ENCODE assay signal across 8 cellular contexts in genomic region chr19:4866595-4867424, GRCh38. TPM values are rescaled to one million over a fixed set of nuclear protein-coding genes. Genes with fewer than 3 reads are reported as not detected.
DNase-seq lines count a peak whose midpoint lies in the region; ATAC-seq and TF ChIP-seq lines count a peak whose summit lies in the region.

No MANE protein-coding gene starts in this region.

- no peaks in the 10 kb centered on the region for H3K9me3 Mint-ChIP-seq in activated CD8-positive, alpha-beta T cell treated with anti-CD3 and anti-CD28 coated beads, Interleukin-2, amount 10 ng/mL, durations not matched to agents 7 days and 5 days (ENCODE audit: insufficient read depth)
- H3K9me3 Mint-ChIP-seq in endothelial cell (ENCODE audit: unreplicated experiment): no peaks in the 10 kb centered on the region

- H3K79me2 ChIP-seq in Karpas-422 (ENCODE audit: low read length): peaks cover 19% of the 10 kb centered on the region

- CTCF ChIA-PET in activated CD8-positive, alpha-beta T cell treated with anti-CD3 and anti-CD28 coated beads, Interleukin-2, amount 10 ng/mL, durations not matched to agents 7 days and 5 days (lab: Charles Lee): interaction anchor here (1.0 to 8.6 kb wide), 5 partner anchors 15 to 163 kb away, joined by 3 to 165 read pairs (median 8); no protein-coding TSS in a partner anchor

- peak overlapping the region; percentile 72 to 95 (median 84) for H3K4me3 ChIP-seq in BLaER1 treated with 17β-estradiol and CSF1 and Interleukin-3, amounts not matched to agents 10 nM and 100 nM
- H3K4me3 ChIP-seq in Karpas-422 (ENCODE audit: low read length): peak overlapping the region; percentile 84
- peak overlapping the region; percentile 82 to 85 for H3K4me3 ChIP-seq in mucosa of rectum (ENCODE audit: low read length in 2 of 2)
- H3K4me3 ChIP-seq in suprapubic skin: peak overlapping the region; percentile 86

- H3K27me3 Mint-ChIP-seq in activated CD8-positive, alpha-beta T cell treated with anti-CD3 and anti-CD28 coated beads, Interleukin-2, amount 10 ng/mL, durations not matched to agents 7 days and 5 days (ENCODE audit: low read depth): peaks cover 2% of the 10 kb centered on the region
- peaks cover 7% of the 10 kb centered on the region for H3K27me3 Mint-ChIP-seq in endothelial cell (ENCODE audit: unreplicated experiment)

- peak overlapping the region; percentile 82 to 99 (median 97) for H3K4me2 ChIP-seq in BLaER1 treated with 17β-estradiol and CSF1 and Interleukin-3, amounts not matched to agents 10 nM and 100 nM
- peak overlapping the region; percentile 85 for H3K4me2 ChIP-seq in Karpas-422 (ENCODE audit: low read depth, low read length, poor library complexity, severe bottlenecking)

- peak overlapping the region; percentile 60 for H3K27ac Mint-ChIP-seq in activated CD8-positive, alpha-beta T cell treated with anti-CD3 and anti-CD28 coated beads, Interleukin-2, amount 10 ng/mL, durations not matched to agents 7 days and 5 days
- no peak overlapping the region for H3K27ac Mint-ChIP-seq in endothelial cell (ENCODE audit: unreplicated experiment)

- no peak for TF ChIP-seq EP300 in suprapubic skin (IDR thresholded peaks at IDR 0.05)

- ATAC-seq in activated CD8-positive, alpha-beta T cell treated with anti-CD3 and anti-CD28 coated beads, Interleukin-2, amount 10 ng/mL, durations not matched to agents 7 days and 5 days: no peak

- WGBS in suprapubic skin: 0% methylated on average over 6 of the region's 22 CpGs

- TF ChIP-seq POLR2A in suprapubic skin (IDR thresholded peaks at IDR 0.05): no peak

- peak overlapping the region; percentile 79 for H3K4me3 Mint-ChIP-seq in activated CD8-positive, alpha-beta T cell treated with anti-CD3 and anti-CD28 coated beads, Interleukin-2, amount 10 ng/mL, durations not matched to agents 7 days and 5 days
- H3K4me3 Mint-ChIP-seq in endothelial cell (ENCODE audit: unreplicated experiment): peak overlapping the region; percentile 92

- H3K36me3 Mint-ChIP-seq in activated CD8-positive, alpha-beta T cell treated with anti-CD3 and anti-CD28 coated beads, Interleukin-2, amount 10 ng/mL, durations not matched to agents 7 days and 5 days (ENCODE audit: low read depth): no peaks in the 10 kb centered on the region
- no peaks in the 10 kb centered on the region for H3K36me3 Mint-ChIP-seq in endothelial cell (ENCODE audit: low read depth, unreplicated experiment)

- no peaks in the 10 kb centered on the region for H3K27me3 ChIP-seq in BLaER1 treated with 17β-estradiol and CSF1 and Interleukin-3, amounts not matched to agents 10 nM and 100 nM
- H3K27me3 ChIP-seq in Karpas-422 (ENCODE audit: low read length) (no peaks in the 10 kb centered on the region), mucosa of rectum (ENCODE audit: control insufficient read depth in 2 of 2, insufficient read depth in 2 of 2, low read length in 2 of 2) (no peaks in the 10 kb centered on the region), suprapubic skin (no peaks in the 10 kb centered on the region)

- peak overlapping the region; percentile 78 to 89 (median 84) for H3K9ac ChIP-seq in BLaER1 treated with 17β-estradiol and CSF1 and Interleukin-3, amounts not matched to agents 10 nM and 100 nM
- H3K9ac ChIP-seq in Karpas-422 (ENCODE audit: low read length): peak overlapping the region; percentile 80
- H3K9ac ChIP-seq in mucosa of rectum (ENCODE audit: low read depth in 1 of 2, low read length in 2 of 2): peak overlapping the region; percentile 79 to 89

- H3K9me3 ChIP-seq in BLaER1 treated with 17β-estradiol and CSF1 and Interleukin-3, amounts not matched to agents 10 nM and 100 nM (replicated peaks in 1 of 11): no peaks in the 10 kb centered on the region
- no peaks in the 10 kb centered on the region for H3K9me3 ChIP-seq in Karpas-422 (ENCODE audit: low read length)
- no peaks in the 10 kb centered on the region for H3K9me3 ChIP-seq in mucosa of rectum (ENCODE audit: control insufficient read depth in 2 of 2, low read length in 2 of 2)
- no peaks in the 10 kb centered on the region for H3K9me3 ChIP-seq in suprapubic skin

- peak overlapping the region; percentile 32 for H2AFZ ChIP-seq in Karpas-422 (ENCODE audit: low read length)

- H3K36me3 ChIP-seq in BLaER1 treated with 17β-estradiol and CSF1 and Interleukin-3, amounts not matched to agents 10 nM and 100 nM: peaks cover 7 to 23% (median 11%) of the 10 kb centered on the region in 11 experiments; a peak in 21 of 22 replicates
- H3K36me3 ChIP-seq in Karpas-422 (ENCODE audit: insufficient read depth, low read length): no peaks in the 10 kb centered on the region
- H3K36me3 ChIP-seq in mucosa of rectum (ENCODE audit: control insufficient read depth in 2 of 2, insufficient read depth in 2 of 2, low read length in 2 of 2): peaks cover 0 to 3% of the 10 kb centered on the region in 2 donors
- no peaks in the 10 kb centered on the region for H3K36me3 ChIP-seq in suprapubic skin

- peaks cover 67 to 87% (median 81%) of the 10 kb centered on the region in 10 experiments for H3K4me1 ChIP-seq in BLaER1 treated with 17β-estradiol and CSF1 and Interleukin-3, amounts not matched to agents 10 nM and 100 nM
- H3K4me1 ChIP-seq in Karpas-422 (ENCODE audit: low read length): peaks cover 22% of the 10 kb centered on the region
- peaks cover 11 to 13% of the 10 kb centered on the region in 2 donors for H3K4me1 ChIP-seq in mucosa of rectum (ENCODE audit: control insufficient read depth in 2 of 2, insufficient read depth in 2 of 2, low read length in 2 of 2)
- peaks cover 34% of the 10 kb centered on the region for H3K4me1 ChIP-seq in suprapubic skin

- POLR2A ChIA-PET in activated CD8-positive, alpha-beta T cell treated with anti-CD3 and anti-CD28 coated beads, Interleukin-2, amount 10 ng/mL, durations not matched to agents 7 days and 5 days (lab: Charles Lee): interaction anchor here (0.6 to 1.3 kb wide), 5 partner anchors 45 to 1595 kb away, joined by 3 to 6 read pairs (median 4); partner anchors contain the start of gene FEM1A

- H3K4me1 Mint-ChIP-seq in activated CD8-positive, alpha-beta T cell treated with anti-CD3 and anti-CD28 coated beads, Interleukin-2, amount 10 ng/mL, durations not matched to agents 7 days and 5 days (ENCODE audit: low read depth): peaks cover 22% of the 10 kb centered on the region
- peaks cover 5% of the 10 kb centered on the region for H3K4me1 Mint-ChIP-seq in endothelial cell (ENCODE audit: unreplicated experiment)

- H3K9me2 ChIP-seq in Karpas-422 (replicated peaks; ENCODE audit: insufficient read depth, low read length): no peaks in the 10 kb centered on the region

- peaks cover 5 to 52% (median 18%) of the 10 kb centered on the region in 11 experiments; a peak in 16 of 22 replicates for H4K20me1 ChIP-seq in BLaER1 treated with 17β-estradiol and CSF1 and Interleukin-3, amounts not matched to agents 10 nM and 100 nM
- no peaks in the 10 kb centered on the region for H4K20me1 ChIP-seq in Karpas-422 (ENCODE audit: insufficient read depth, low read depth, low read length)

- TF ChIP-seq CTCF in endothelial cell (IDR thresholded peaks at IDR 0.05; ENCODE audit: unreplicated experiment) (no peak), suprapubic skin (IDR thresholded peaks at IDR 0.05) (no peak)

- DNase-seq in Karpas-422: peak; percentile 76
- DNase-seq in activated CD8-positive, alpha-beta T cell treated with anti-CD3 and anti-CD28 coated beads, Interleukin-2, amount 10 ng/mL, durations not matched to agents 7 days and 5 days: peak; percentile 57
- peak; percentile 57 for DNase-seq in endothelial cell (ENCODE audit: low spot score)
- DNase-seq in suprapubic skin (ENCODE audit: low spot score in 2 of 2): peak; percentile 88 to 89
- no peak for DNase-seq in cerebellum (ENCODE audit: low spot score)
- DNase-seq in HuH-7 (ENCODE audit: low spot score): no peak

- peak overlapping the region; percentile 63 to 86 (median 80); a peak in 21 of 22 replicates for H3K27ac ChIP-seq in BLaER1 treated with 17β-estradiol and CSF1 and Interleukin-3, amounts not matched to agents 10 nM and 100 nM
- H3K27ac ChIP-seq in Karpas-422 (ENCODE audit: low read length) (peak overlapping the region; percentile 52), mucosa of rectum (ENCODE audit: low read depth in 2 of 2, low read length in 2 of 2) (peak overlapping the region; percentile 83 to 85), suprapubic skin (peak overlapping the region; percentile 88)

RNA-seq across cellular contexts. Expression of gene PLIN3, which starts 0.7 kb away (rescaled TPM):
- 28.7 and 68.1 TPM in 2 replicates for total RNA-seq in Karpas-422 (2014; rRNA removed; shearing (Covaris generic); ENCODE audit: low replicate concordance)
- total RNA-seq in activated CD8-positive, alpha-beta T cell treated with anti-CD3 and anti-CD28 coated beads, Interleukin-2, amount 10 ng/mL, durations not matched to agents 7 days and 5 days: 10 to 100 TPM; 27.5 to 32.8 TPM
- 73.1 TPM for total RNA-seq in endothelial cell (ENCODE audit: unreplicated experiment)
- 10 to 100 TPM; 52.4 to 74.9 (median 65.5) TPM for total RNA-seq in suprapubic skin
- total RNA-seq in cerebellum: 12.7 TPM

RNA-seq across cellular contexts. Expression of gene TICAM1, which starts 35.3 kb away (rescaled TPM):
- 2.1 and 2.7 TPM in 2 replicates for total RNA-seq in Karpas-422 (2014; rRNA removed; shearing (Covaris generic); ENCODE audit: low replicate concordance)
- 10 to 100 TPM; 14.0 to 15.2 TPM for total RNA-seq in activated CD8-positive, alpha-beta T cell treated with anti-CD3 and anti-CD28 coated beads, Interleukin-2, amount 10 ng/mL, durations not matched to agents 7 days and 5 days
- 3.5 TPM for total RNA-seq in endothelial cell (ENCODE audit: unreplicated experiment)
- total RNA-seq in suprapubic skin: 10 to 100 TPM; 16.5 to 28.3 (median 20.3) TPM
- total RNA-seq in cerebellum: 0.91 TPM

RNA-seq across cellular contexts. Expression of gene ARRDC5, which starts 35.9 kb away (rescaled TPM):
- total RNA-seq in Karpas-422 (2014; rRNA removed; shearing (Covaris generic); ENCODE audit: low replicate concordance): not detected in 2 replicates
- under 1 TPM; 0.55 to 0.81 TPM for total RNA-seq in activated CD8-positive, alpha-beta T cell treated with anti-CD3 and anti-CD28 coated beads, Interleukin-2, amount 10 ng/mL, durations not matched to agents 7 days and 5 days
- total RNA-seq in endothelial cell (ENCODE audit: unreplicated experiment): not detected
- total RNA-seq in suprapubic skin: under 1 TPM in 1 of 4 donors, not detected in 3; 0.48 TPM
- total RNA-seq in cerebellum: not detected

RNA-seq across cellular contexts. Expression of gene UHRF1, which starts 42.5 kb away (rescaled TPM):
- 13.6 and 28.5 TPM in 2 replicates for total RNA-seq in Karpas-422 (2014; rRNA removed; shearing (Covaris generic); ENCODE audit: low replicate concordance)
- total RNA-seq in activated CD8-positive, alpha-beta T cell treated with anti-CD3 and anti-CD28 coated beads, Interleukin-2, amount 10 ng/mL, durations not matched to agents 7 days and 5 days: 100 to 1,000 TPM; 173 to 180 TPM
- total RNA-seq in endothelial cell (ENCODE audit: unreplicated experiment) (16.8 TPM), suprapubic skin (1 to 10 TPM in 3 of 4 donors, under 1 TPM in 1; 0.40 to 3.7 (median 2.8) TPM), cerebellum (22.9 TPM)

Comparison
In these comparisons a context has a peak if more than half of its experiments do, and no peak if none do; other contexts are left out.
1. DNase-seq: peak in Karpas-422 (single experiment), activated CD8-positive, alpha-beta T cell treated with anti-CD3 and anti-CD28 coated beads, Interleukin-2, amount 10 ng/mL, durations not matched to agents 7 days and 5 days (single experiment), endothelial cell (single experiment) and suprapubic skin (2 of 2); none in cerebellum (single experiment) and HuH-7 (single experiment).
2. Peak in every context shown above with its lines, with median percentiles within 50 percentile points of each other: H3K27ac ChIP-seq, H3K4me3 ChIP-seq and H3K9ac ChIP-seq.